15 cellular contexts compared by ENCODE assay signal in genomic region chr7:116438274-116438673, GRCh38.
DNase-seq lines count a peak whose midpoint lies in the region; ATAC-seq and TF ChIP-seq lines count a peak whose summit lies in the region.
"Had no signal": no experiment of that assay in that cellular context is flagged by ENCODE, and none has a peak within 500 bp of the region (broad histone marks: within the 10 kb centered on the region; RNA-seq: fewer than 3 reads in every experiment).

No MANE protein-coding gene starts in this region.

- DNase-seq in AG09309 (ENCODE audit: low read depth), result peak; percentile 39
- DNase-seq in HT1080 (ENCODE audit: low read depth), result peak; percentile 59
- DNase-seq in astrocyte of the cerebellum (ENCODE audit: low read depth), result no peak
- DNase-seq in iris pigment epithelial cell (ENCODE audit: low read depth), result peak; percentile 40
- no peak for DNase-seq in DMS153 treated with DMSO at 0.1 percent for 48 hours (lab: John Stamatoyannopoulos, UW; ENCODE audit: unreplicated experiment)
- DNase-seq in naive thymus-derived CD8-positive, alpha-beta T cell, result no peak
- DNase-seq: activated CD4-positive, alpha-beta T cell treated with anti-CD3 and anti-CD28 coated beads for 36 hours; dorsolateral prefrontal cortex; hippocampal formation; MV-4-11; upper lobe of right lung had no signal

- H3K27ac Mint-ChIP-seq in naive thymus-derived CD8-positive, alpha-beta T cell, result no peak overlapping the region
- H3K27ac Mint-ChIP-seq: activated CD4-positive, alpha-beta T cell treated with anti-CD3 and anti-CD28 coated beads for 36 hours had no signal

- ATAC-seq in GM18907 (IDR thresholded peaks at IDR 0.05; ENCODE audit: unreplicated experiment) (no peak), GM21576 (IDR thresholded peaks at IDR 0.05; ENCODE audit: unreplicated experiment) (no peak)
- ATAC-seq in naive thymus-derived CD8-positive, alpha-beta T cell, result no peak
- ATAC-seq: activated CD4-positive, alpha-beta T cell treated with anti-CD3 and anti-CD28 coated beads for 36 hours; upper lobe of right lung had no signal

- H3K9me3 Mint-ChIP-seq in naive thymus-derived CD8-positive, alpha-beta T cell, result no peaks in the 10 kb centered on the region

- POLR2A ChIA-PET in naive thymus-derived CD8-positive, alpha-beta T cell (lab: Charles Lee), result no interaction called here

- peak; percentile 42 for TF ChIP-seq CTCF in AG09309 (IDR thresholded peaks at IDR 0.05; ENCODE audit: control insufficient read depth, insufficient read depth, low read depth, low read length, missing control alignments)
- peak; percentile 18 for TF ChIP-seq CTCF in astrocyte of the cerebellum (IDR thresholded peaks at IDR 0.05; ENCODE audit: low read depth, low read length, missing control alignments)

- in situ Hi-C loops in astrocyte of the cerebellum (cut with HindIII; ENCODE audit: low sequenced_read_pairs), result no loop called here

- H3K4me3 ChIP-seq in AG09309 (ENCODE audit: control insufficient read depth, low read depth, low read length), result no peak overlapping the region
- H3K4me3 ChIP-seq in astrocyte of the cerebellum (ENCODE audit: low read depth, low read length), result no peak overlapping the region
- H3K4me3 ChIP-seq: BLaER1, dorsolateral prefrontal cortex, SJSA1, upper lobe of right lung had no signal

- no peaks in the 10 kb centered on the region for H3K4me1 Mint-ChIP-seq in naive thymus-derived CD8-positive, alpha-beta T cell
- H3K4me1 Mint-ChIP-seq: activated CD4-positive, alpha-beta T cell treated with anti-CD3 and anti-CD28 coated beads for 36 hours had no signal

- H3K27me3 Mint-ChIP-seq in naive thymus-derived CD8-positive, alpha-beta T cell, result peaks cover 0 to 15% (median 6%) of the 10 kb centered on the region in 5 donors

- no peak overlapping the region for H3K4me3 Mint-ChIP-seq in naive thymus-derived CD8-positive, alpha-beta T cell
- H3K4me3 Mint-ChIP-seq: activated CD4-positive, alpha-beta T cell treated with anti-CD3 and anti-CD28 coated beads for 36 hours had no signal

- no peaks in the 10 kb centered on the region for H3K36me3 Mint-ChIP-seq in naive thymus-derived CD8-positive, alpha-beta T cell

Comparison
In these comparisons a context has a peak if more than half of its experiments do, and no peak if none do; other contexts are left out.
1. DNase-seq: peak in AG09309 (single experiment), HT1080 (single experiment) and iris pigment epithelial cell (single experiment); none in astrocyte of the cerebellum (single experiment), DMS153 treated with DMSO at 0.1 percent for 48 hours (single experiment) and naive thymus-derived CD8-positive, alpha-beta T cell (0 of 10).